Comparison of ENCODE assay signal across 21 cellular contexts in the genomic region with DNA sequence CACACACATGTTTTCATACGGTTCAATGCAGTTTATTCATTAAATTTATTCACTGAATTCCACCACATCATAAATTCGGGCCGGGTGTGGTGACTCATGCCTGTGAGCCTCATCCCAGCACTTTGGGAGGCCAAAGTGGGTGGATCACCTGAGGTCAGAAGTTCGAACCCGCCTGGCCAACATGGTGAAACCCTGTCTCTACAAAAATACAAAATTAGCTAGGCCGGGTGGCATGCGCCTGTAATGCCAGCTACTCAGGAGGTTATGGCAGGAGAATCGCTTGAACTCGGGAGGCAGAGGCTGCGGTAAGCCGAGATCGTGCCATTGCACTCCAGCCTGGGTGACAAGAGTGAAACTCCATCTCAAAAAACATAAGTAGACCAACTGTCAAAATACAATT.
DNase-seq lines count a peak whose midpoint lies in the region; ATAC-seq and TF ChIP-seq lines count a peak whose summit lies in the region.
"Had no signal": no experiment of that assay in that cellular context is flagged by ENCODE, and none has a peak within 500 bp of the region (broad histone marks: within the 10 kb centered on the region; RNA-seq: fewer than 3 reads in every experiment).

No MANE protein-coding gene starts in this region.

- H3K4me1 Mint-ChIP-seq in glutamatergic neuron (ENCODE audit: low read depth, unreplicated experiment) = no peaks in the 10 kb centered on the region
- H3K4me1 Mint-ChIP-seq: B cell; IgD-negative memory B cell; stimulated activated naive B cell treated with anti-CD40 and anti-IgM and Interleukin-4, amounts not matched to agents 10 μg/mL and 1 μg/mL and 100 μg/mL, for 72 hours had no signal

- TF ChIP-seq CTCF in transverse colon (IDR thresholded peaks at IDR 0.05) = no peak
- TF ChIP-seq CTCF in glutamatergic neuron (IDR thresholded peaks at IDR 0.05; ENCODE audit: partially characterized antibody, unreplicated experiment) = no peak

- no peaks in the 10 kb centered on the region for H3K9me3 Mint-ChIP-seq in glutamatergic neuron (ENCODE audit: unreplicated experiment)
- H3K9me3 Mint-ChIP-seq: IgD-negative memory B cell; stimulated activated naive B cell treated with anti-CD40 and anti-IgM and Interleukin-4, amounts not matched to agents 10 μg/mL and 1 μg/mL and 100 μg/mL, for 72 hours had no signal

- peak; percentile 41 for DNase-seq in GM23248
- peak; percentile 31 for DNase-seq in RPMI7951 (ENCODE audit: low read depth)
- peak; percentile 9 for DNase-seq in fibroblast of gingiva (ENCODE audit: low read depth)
- DNase-seq in transverse colon = peak; percentile 13
- no peak for DNase-seq in hippocampal formation (lab: John Stamatoyannopoulos, UW)
- no peak for DNase-seq in glutamatergic neuron
- DNase-seq: activated effector memory CD4-positive, alpha-beta T cell treated with anti-CD3 and anti-CD28 coated beads, Interleukin-2, amount 50 U/mL, for 16 hours; central memory CD4-positive, alpha-beta T cell; DMS79 treated with DMSO at 0.1 percent for 48 hours; MM.1S; NCI-H1436; NCI-H510A; RPMI8226; stimulated activated CD4-positive, alpha-beta T cell treated with anti-CD3 and anti-CD28 coated beads, Interleukin-2, amount 100 ng/mL, for 24 hours; stimulated activated naive B cell treated with anti-CD40 and anti-IgM and Interleukin-4, amounts not matched to agents 10 μg/mL and 1 μg/mL and 100 μg/mL, for 72 hours had no signal

- H3K4me3 Mint-ChIP-seq in glutamatergic neuron (ENCODE audit: unreplicated experiment) = no peak overlapping the region
- H3K4me3 Mint-ChIP-seq: B cell; IgD-negative memory B cell; stimulated activated naive B cell treated with anti-CD40 and anti-IgM and Interleukin-4, amounts not matched to agents 10 μg/mL and 1 μg/mL and 100 μg/mL, for 72 hours had no signal

- TF ChIP-seq POLR2A in transverse colon (IDR thresholded peaks at IDR 0.05) = no peak

- no peaks in the 10 kb centered on the region for H3K27me3 ChIP-seq in GM23248 (replicated peaks; ENCODE audit: insufficient read depth)
- no peaks in the 10 kb centered on the region for H3K27me3 ChIP-seq in transverse colon

- no peaks in the 10 kb centered on the region for H3K9me2 ChIP-seq in GM23248 (ENCODE audit: insufficient read depth)

- peaks cover 44% of the 10 kb centered on the region for H3K36me3 ChIP-seq in GM23248 (ENCODE audit: low read depth)
- peaks cover 0 to 43% (median 16%) of the 10 kb centered on the region in 4 donors for H3K36me3 ChIP-seq in transverse colon
- H3K36me3 ChIP-seq: prostate gland had no signal

- no peaks in the 10 kb centered on the region for H3K36me3 Mint-ChIP-seq in glutamatergic neuron (ENCODE audit: unreplicated experiment)

- no peaks in the 10 kb centered on the region for H4K20me1 ChIP-seq in GM23248 (ENCODE audit: insufficient read depth)

- H3K79me2 ChIP-seq in GM23248 (ENCODE audit: insufficient read depth) = no peaks in the 10 kb centered on the region; the same call in 1 of the 2 replicates

- no peak overlapping the region for H2AFZ ChIP-seq in GM23248

- H3K27ac ChIP-seq in GM23248 = no peak overlapping the region
- H3K27ac ChIP-seq in transverse colon = no peak overlapping the region
- H3K27ac ChIP-seq: prostate gland, SK-N-MC had no signal

- intact Hi-C loops in transverse colon (cut with DNase I; ENCODE audit: low total_unique reads) = no loop called here

- H3K9me3 ChIP-seq in GM23248 (ENCODE audit: low read depth) (no peaks in the 10 kb centered on the region), transverse colon (no peaks in the 10 kb centered on the region)
- H3K9me3 ChIP-seq: prostate gland had no signal

- H3K4me3 ChIP-seq in GM23248 (no peak overlapping the region), transverse colon (no peak overlapping the region)
- H3K4me3 ChIP-seq: lung, prostate gland, SK-N-MC had no signal

- ATAC-seq in GM21737 (IDR thresholded peaks at IDR 0.05; ENCODE audit: unreplicated experiment) = no peak
- ATAC-seq: stimulated activated naive B cell treated with anti-CD40 and anti-IgM and Interleukin-4, amounts not matched to agents 10 μg/mL and 1 μg/mL and 100 μg/mL, for 72 hours had no signal

- in situ Hi-C loops in GM23248 (cut with MboI) = no loop called here
- in situ Hi-C loops in transverse colon (cut with MboI; ENCODE audit: low pct_ligation_motif_present in 1 of 4, low pct_unique_long_range_greater_than_20kb in 1 of 4, low sequenced_read_pairs in 3 of 4) = no loop called here

- H3K9ac ChIP-seq in GM23248 = no peak overlapping the region

- no peak overlapping the region for H3K27ac Mint-ChIP-seq in glutamatergic neuron (ENCODE audit: unreplicated experiment)
- H3K27ac Mint-ChIP-seq: B cell; IgD-negative memory B cell; stimulated activated naive B cell treated with anti-CD40 and anti-IgM and Interleukin-4, amounts not matched to agents 10 μg/mL and 1 μg/mL and 100 μg/mL, for 72 hours had no signal

- no peaks in the 10 kb centered on the region for H3F3A ChIP-seq in GM23248 (ENCODE audit: insufficient read depth)

- no peak for TF ChIP-seq EP300 in transverse colon (IDR thresholded peaks at IDR 0.05; ENCODE audit: low read depth)

- 80 to 81% methylated on average over 12 of the region's 12 CpGs for WGBS in GM23248 (ENCODE audit: low coverage in 1 of 2, low lambda C conversion rate in 2 of 2, missing lambda C conversion rate in 2 of 2), 2 experiments
- WGBS in transverse colon (ENCODE audit: low coverage in 1 of 2), 2 donors = 85 to 90% methylated on average over 11 to 12 of the region's 12 CpGs

- no peaks in the 10 kb centered on the region for H3K27me3 Mint-ChIP-seq in glutamatergic neuron (ENCODE audit: unreplicated experiment)
- H3K27me3 Mint-ChIP-seq: B cell; IgD-negative memory B cell; stimulated activated naive B cell treated with anti-CD40 and anti-IgM and Interleukin-4, amounts not matched to agents 10 μg/mL and 1 μg/mL and 100 μg/mL, for 72 hours had no signal

- no peak overlapping the region for H3K4me2 ChIP-seq in GM23248 (ENCODE audit: unreplicated experiment)

- H3K4me1 ChIP-seq in GM23248 (ENCODE audit: insufficient read depth) (peaks cover 6% of the 10 kb centered on the region; the same call in 1 of the 2 replicates), transverse colon (peaks cover 0 to 10% (median 0%) of the 10 kb centered on the region in 4 donors)
- H3K4me1 ChIP-seq: prostate gland had no signal

Comparison
In these comparisons a context has a peak if more than half of its experiments do, and no peak if none do; other contexts are left out.
1. DNase-seq: peak in GM23248 (single experiment), RPMI7951 (single experiment), fibroblast of gingiva (single experiment) and transverse colon (single experiment); none in hippocampal formation (0 of 2) and glutamatergic neuron (single experiment).